ENCODE assay signal across 1 cellular context in the genomic region with DNA sequence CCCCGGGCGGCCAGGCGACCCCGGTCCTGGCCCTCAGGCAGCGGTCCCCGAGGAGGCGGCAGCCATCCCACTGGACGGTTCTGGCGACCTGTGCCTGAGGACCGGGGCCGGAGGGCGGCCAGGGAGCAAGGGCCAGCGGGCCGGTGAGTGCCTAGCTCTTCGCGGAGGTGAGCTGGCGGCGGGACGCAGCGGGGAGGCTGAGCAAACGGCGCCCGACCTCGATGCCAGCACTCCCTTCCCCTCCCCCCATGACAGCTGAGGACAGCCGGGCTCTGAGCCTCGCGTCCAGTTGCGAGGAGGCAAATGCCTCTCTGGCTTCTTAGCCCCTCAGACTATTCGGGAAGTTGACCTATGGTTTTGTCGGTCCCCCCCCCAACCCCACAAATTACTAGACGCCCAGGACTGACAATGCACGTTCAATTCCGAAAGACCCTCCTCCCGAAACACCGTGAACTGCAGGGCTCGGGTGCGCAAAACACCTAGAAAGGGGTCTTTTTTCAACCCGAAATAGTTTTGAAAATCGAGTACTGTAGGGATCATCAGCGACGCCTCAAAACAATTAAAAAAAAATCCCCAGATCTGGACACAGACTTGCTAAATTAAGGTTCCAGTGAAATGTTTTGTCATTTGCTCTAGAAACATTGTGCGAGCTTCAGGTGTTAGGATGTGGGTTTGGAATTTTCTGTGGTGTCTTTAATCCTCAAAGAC.
TF ChIP-seq lines count a peak whose summit lies in the region.

No MANE protein-coding gene starts in this region.

TF ChIP-seq in HepG2, 621 proteins besides CTCF, POLR2A, EP300 and RAD21 (continued from another document and continues in another):
- TF ChIP-seq, protein P1, sequence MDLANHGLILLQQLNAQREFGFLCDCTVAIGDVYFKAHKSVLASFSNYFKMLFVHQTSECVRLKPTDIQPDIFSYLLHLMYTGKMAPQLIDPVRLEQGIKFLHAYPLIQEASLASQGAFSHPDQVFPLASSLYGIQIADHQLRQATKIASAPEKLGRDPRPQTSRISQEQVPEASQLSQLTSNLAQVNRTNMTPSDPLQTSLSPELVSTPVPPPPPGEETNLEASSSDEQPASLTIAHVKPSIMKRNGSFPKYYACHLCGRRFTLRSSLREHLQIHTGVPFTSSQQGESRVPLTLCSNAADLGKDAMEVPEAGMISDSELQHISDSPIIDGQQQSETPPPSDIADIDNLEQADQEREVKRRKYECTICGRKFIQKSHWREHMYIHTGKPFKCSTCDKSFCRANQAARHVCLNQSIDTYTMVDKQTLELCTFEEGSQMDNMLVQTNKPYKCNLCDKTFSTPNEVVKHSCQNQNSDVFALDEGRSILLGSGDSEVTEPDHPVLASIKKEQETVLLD (CRISPR knock-in tag; IDR thresholded peaks at IDR 0.05; ENCODE audit: low read depth) = 0 out of 2 replicates have a peak, but pooled peaks have one; percentile 9
- TF ChIP-seq, protein P2, sequence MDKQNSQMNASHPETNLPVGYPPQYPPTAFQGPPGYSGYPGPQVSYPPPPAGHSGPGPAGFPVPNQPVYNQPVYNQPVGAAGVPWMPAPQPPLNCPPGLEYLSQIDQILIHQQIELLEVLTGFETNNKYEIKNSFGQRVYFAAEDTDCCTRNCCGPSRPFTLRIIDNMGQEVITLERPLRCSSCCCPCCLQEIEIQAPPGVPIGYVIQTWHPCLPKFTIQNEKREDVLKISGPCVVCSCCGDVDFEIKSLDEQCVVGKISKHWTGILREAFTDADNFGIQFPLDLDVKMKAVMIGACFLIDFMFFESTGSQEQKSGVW (CRISPR knock-in tag; IDR thresholded peaks at IDR 0.05; ENCODE audit: borderline replicate concordance) = no peak
- TF ChIP-seq U2AF1 (optimal IDR thresholded peaks at IDR 0.05; ENCODE audit: low read depth, low read length) = no peak
- no peak for TF ChIP-seq NONO (IDR thresholded peaks at IDR 0.05)
- TF ChIP-seq NONO (CRISPR knock-in tag; conservative IDR thresholded peaks at IDR 0.05) = no peak; the same call in 1 of the 2 replicates
- TF ChIP-seq, protein P3, sequence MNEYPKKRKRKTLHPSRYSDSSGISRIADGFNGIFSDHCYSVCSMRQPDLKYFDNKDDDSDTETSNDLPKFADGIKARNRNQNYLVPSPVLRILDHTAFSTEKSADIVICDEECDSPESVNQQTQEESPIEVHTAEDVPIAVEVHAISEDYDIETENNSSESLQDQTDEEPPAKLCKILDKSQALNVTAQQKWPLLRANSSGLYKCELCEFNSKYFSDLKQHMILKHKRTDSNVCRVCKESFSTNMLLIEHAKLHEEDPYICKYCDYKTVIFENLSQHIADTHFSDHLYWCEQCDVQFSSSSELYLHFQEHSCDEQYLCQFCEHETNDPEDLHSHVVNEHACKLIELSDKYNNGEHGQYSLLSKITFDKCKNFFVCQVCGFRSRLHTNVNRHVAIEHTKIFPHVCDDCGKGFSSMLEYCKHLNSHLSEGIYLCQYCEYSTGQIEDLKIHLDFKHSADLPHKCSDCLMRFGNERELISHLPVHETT (CRISPR knock-in tag; conservative IDR thresholded peaks at IDR 0.05) = 0 out of 2 replicates have a peak, but pooled peaks have one; percentile 45
- TF ChIP-seq, protein P4, sequence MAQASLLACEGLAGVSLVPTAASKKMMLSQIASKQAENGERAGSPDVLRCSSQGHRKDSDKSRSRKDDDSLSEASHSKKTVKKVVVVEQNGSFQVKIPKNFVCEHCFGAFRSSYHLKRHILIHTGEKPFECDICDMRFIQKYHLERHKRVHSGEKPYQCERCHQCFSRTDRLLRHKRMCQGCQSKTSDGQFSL (CRISPR knock-in tag; IDR thresholded peaks at IDR 0.05) = peak; percentile 88
- 0 out of 2 replicates have a peak, but pooled peaks have one; percentile 17 for TF ChIP-seq REL (CRISPR knock-in tag; conservative IDR thresholded peaks at IDR 0.05)
- no peak for TF ChIP-seq TGIF2 (CRISPR knock-in tag; IDR thresholded peaks at IDR 0.05)
- TF ChIP-seq HOXA7 (CRISPR knock-in tag; IDR thresholded peaks at IDR 0.05) = no peak
- no peak for TF ChIP-seq KLF12 (CRISPR knock-in tag; IDR thresholded peaks at IDR 0.05; ENCODE audit: borderline replicate concordance)
- 0 out of 2 replicates have a peak, but pooled peaks have one; percentile 12 for TF ChIP-seq CREM (IDR thresholded peaks at IDR 0.05)
- no peak for TF ChIP-seq CREM (CRISPR knock-in tag; IDR thresholded peaks at IDR 0.05)
- TF ChIP-seq ZNF350 (CRISPR knock-in tag; IDR thresholded peaks at IDR 0.05; ENCODE audit: borderline replicate concordance, low read depth) = peak; percentile 64; the same call in 1 of the 2 replicates
- TF ChIP-seq ZNF225 (CRISPR knock-in tag; IDR thresholded peaks at IDR 0.05) = peak; percentile 36; the same call in 1 of the 2 replicates
- no peak; the same call in 2 of the 3 replicates for TF ChIP-seq MXI1 (IDR thresholded peaks at IDR 0.05; ENCODE audit: borderline replicate concordance, low read depth, low read length)
- TF ChIP-seq DMAP1 (CRISPR knock-in tag; IDR thresholded peaks at IDR 0.05) = peak; percentile 69; the same call in 1 of the 2 replicates
- TF ChIP-seq ZNF598 (CRISPR knock-in tag; IDR thresholded peaks at IDR 0.05; ENCODE audit: borderline replicate concordance) = no peak
- TF ChIP-seq YEATS4 (CRISPR knock-in tag; IDR thresholded peaks at IDR 0.05; ENCODE audit: borderline replicate concordance) = peak; percentile 74
- TF ChIP-seq ZNF496 (CRISPR knock-in tag; IDR thresholded peaks at IDR 0.05; ENCODE audit: insufficient replicate concordance) = no peak
- peak; percentile 24; the same call in 1 of the 2 replicates for TF ChIP-seq BORCS8-MEF2B (CRISPR knock-in tag; IDR thresholded peaks at IDR 0.05)
- TF ChIP-seq, protein P5, sequence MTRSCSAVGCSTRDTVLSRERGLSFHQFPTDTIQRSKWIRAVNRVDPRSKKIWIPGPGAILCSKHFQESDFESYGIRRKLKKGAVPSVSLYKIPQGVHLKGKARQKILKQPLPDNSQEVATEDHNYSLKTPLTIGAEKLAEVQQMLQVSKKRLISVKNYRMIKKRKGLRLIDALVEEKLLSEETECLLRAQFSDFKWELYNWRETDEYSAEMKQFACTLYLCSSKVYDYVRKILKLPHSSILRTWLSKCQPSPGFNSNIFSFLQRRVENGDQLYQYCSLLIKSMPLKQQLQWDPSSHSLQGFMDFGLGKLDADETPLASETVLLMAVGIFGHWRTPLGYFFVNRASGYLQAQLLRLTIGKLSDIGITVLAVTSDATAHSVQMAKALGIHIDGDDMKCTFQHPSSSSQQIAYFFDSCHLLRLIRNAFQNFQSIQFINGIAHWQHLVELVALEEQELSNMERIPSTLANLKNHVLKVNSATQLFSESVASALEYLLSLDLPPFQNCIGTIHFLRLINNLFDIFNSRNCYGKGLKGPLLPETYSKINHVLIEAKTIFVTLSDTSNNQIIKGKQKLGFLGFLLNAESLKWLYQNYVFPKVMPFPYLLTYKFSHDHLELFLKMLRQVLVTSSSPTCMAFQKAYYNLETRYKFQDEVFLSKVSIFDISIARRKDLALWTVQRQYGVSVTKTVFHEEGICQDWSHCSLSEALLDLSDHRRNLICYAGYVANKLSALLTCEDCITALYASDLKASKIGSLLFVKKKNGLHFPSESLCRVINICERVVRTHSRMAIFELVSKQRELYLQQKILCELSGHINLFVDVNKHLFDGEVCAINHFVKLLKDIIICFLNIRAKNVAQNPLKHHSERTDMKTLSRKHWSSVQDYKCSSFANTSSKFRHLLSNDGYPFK (CRISPR knock-in tag; IDR thresholded peaks at IDR 0.05; ENCODE audit: borderline replicate concordance) = 0 out of 2 replicates have a peak, but pooled peaks have one; percentile 39
- TF ChIP-seq SRSF1 (optimal IDR thresholded peaks at IDR 0.05; ENCODE audit: low read depth, low read length) = peak; percentile 38
- TF ChIP-seq PRMT3 (CRISPR knock-in tag; IDR thresholded peaks at IDR 0.05; ENCODE audit: borderline replicate concordance, low read depth) = 0 out of 2 replicates have a peak, but pooled peaks have one; percentile 31
- TF ChIP-seq ASH2L (IDR thresholded peaks at IDR 0.05; ENCODE audit: insufficient read length, low read depth, low read length) = no peak
- no peak for TF ChIP-seq SNRNP70 (IDR thresholded peaks at IDR 0.05; ENCODE audit: low read depth, low read length)
- no peak; the same call in 1 of the 2 replicates for TF ChIP-seq KDM5A (IDR thresholded peaks at IDR 0.05; ENCODE audit: borderline replicate concordance, low read length)
- TF ChIP-seq, protein P6, sequence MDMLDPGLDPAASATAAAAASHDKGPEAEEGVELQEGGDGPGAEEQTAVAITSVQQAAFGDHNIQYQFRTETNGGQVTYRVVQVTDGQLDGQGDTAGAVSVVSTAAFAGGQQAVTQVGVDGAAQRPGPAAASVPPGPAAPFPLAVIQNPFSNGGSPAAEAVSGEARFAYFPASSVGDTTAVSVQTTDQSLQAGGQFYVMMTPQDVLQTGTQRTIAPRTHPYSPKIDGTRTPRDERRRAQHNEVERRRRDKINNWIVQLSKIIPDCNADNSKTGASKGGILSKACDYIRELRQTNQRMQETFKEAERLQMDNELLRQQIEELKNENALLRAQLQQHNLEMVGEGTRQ (IDR thresholded peaks at IDR 0.05; ENCODE audit: low read depth, low read length) = no peak
- TF ChIP-seq, protein P6 (CRISPR knock-in tag; IDR thresholded peaks at IDR 0.05; ENCODE audit: borderline replicate concordance) = 0 out of 2 replicates have a peak, but pooled peaks have one; percentile 18
- TF ChIP-seq ZNF331 (CRISPR knock-in tag; IDR thresholded peaks at IDR 0.05) = no peak; the same call in 1 of the 2 replicates
- TF ChIP-seq, protein P7, sequence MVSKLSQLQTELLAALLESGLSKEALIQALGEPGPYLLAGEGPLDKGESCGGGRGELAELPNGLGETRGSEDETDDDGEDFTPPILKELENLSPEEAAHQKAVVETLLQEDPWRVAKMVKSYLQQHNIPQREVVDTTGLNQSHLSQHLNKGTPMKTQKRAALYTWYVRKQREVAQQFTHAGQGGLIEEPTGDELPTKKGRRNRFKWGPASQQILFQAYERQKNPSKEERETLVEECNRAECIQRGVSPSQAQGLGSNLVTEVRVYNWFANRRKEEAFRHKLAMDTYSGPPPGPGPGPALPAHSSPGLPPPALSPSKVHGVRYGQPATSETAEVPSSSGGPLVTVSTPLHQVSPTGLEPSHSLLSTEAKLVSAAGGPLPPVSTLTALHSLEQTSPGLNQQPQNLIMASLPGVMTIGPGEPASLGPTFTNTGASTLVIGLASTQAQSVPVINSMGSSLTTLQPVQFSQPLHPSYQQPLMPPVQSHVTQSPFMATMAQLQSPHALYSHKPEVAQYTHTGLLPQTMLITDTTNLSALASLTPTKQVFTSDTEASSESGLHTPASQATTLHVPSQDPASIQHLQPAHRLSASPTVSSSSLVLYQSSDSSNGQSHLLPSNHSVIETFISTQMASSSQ (IDR thresholded peaks at IDR 0.05; ENCODE audit: low read depth) = 0 out of 2 replicates have a peak, but pooled peaks have one; percentile 10
- TF ChIP-seq, protein P7 (CRISPR knock-in tag; IDR thresholded peaks at IDR 0.05; ENCODE audit: borderline replicate concordance) = no peak
- TF ChIP-seq, protein P8, sequence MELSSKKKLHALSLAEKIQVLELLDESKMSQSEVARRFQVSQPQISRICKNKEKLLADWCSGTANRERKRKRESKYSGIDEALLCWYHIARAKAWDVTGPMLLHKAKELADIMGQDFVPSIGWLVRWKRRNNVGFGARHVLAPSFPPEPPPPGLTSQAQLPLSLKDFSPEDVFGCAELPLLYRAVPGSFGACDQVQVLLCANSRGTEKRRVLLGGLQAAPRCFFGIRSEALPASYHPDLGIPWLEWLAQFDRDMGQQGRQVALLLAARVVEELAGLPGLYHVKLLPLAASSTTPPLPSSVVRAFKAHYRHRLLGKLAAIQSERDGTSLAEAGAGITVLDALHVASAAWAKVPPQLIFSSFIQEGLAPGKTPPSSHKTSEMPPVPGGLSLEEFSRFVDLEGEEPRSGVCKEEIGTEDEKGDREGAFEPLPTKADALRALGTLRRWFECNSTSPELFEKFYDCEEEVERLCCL (CRISPR knock-in tag; IDR thresholded peaks at IDR 0.05; ENCODE audit: borderline replicate concordance) = no peak
- TF ChIP-seq HDAC1 (CRISPR knock-in tag; IDR thresholded peaks at IDR 0.05) = peak; percentile 67; the same call in 1 of the 2 replicates
- TF ChIP-seq, protein P9, sequence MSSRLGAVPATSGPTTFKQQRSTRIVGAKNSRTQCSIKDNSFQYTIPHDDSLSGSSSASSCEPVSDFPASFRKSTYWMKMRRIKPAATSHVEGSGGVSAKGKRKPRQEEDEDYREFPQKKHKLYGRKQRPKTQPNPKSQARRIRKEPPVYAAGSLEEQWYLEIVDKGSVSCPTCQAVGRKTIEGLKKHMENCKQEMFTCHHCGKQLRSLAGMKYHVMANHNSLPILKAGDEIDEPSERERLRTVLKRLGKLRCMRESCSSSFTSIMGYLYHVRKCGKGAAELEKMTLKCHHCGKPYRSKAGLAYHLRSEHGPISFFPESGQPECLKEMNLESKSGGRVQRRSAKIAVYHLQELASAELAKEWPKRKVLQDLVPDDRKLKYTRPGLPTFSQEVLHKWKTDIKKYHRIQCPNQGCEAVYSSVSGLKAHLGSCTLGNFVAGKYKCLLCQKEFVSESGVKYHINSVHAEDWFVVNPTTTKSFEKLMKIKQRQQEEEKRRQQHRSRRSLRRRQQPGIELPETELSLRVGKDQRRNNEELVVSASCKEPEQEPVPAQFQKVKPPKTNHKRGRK (CRISPR knock-in tag; IDR thresholded peaks at IDR 0.05) = peak; percentile 73; the same call in 1 of the 2 replicates
- TF ChIP-seq ZBTB7A (CRISPR knock-in tag; IDR thresholded peaks at IDR 0.05) = 0 out of 2 replicates have a peak, but pooled peaks have one; percentile 8
- peak; percentile 66; the same call in 1 of the 2 replicates for TF ChIP-seq KDM2A (CRISPR knock-in tag; IDR thresholded peaks at IDR 0.05; ENCODE audit: borderline replicate concordance, low read depth)
